ENCODE assay signal across 14 cellular contexts in genomic region chr10:93268021-93268420, GRCh38.
"Had no signal": no experiment of that assay in that cellular context is flagged by ENCODE, and none has a peak within 500 bp of the region (broad histone marks: within the 10 kb centered on the region; RNA-seq: fewer than 3 reads in every experiment).

No MANE protein-coding gene starts in this region.

- H3K4me1 Mint-ChIP-seq: activated naive CD4-positive, alpha-beta T cell treated with anti-CD3 and anti-CD28 coated beads, Interleukin-2, amount 50 U/mL, for 24 hours; nephron had no signal

- H3K9me3 Mint-ChIP-seq: activated naive CD4-positive, alpha-beta T cell treated with anti-CD3 and anti-CD28 coated beads, Interleukin-2, amount 50 U/mL, for 24 hours had no signal

- ATAC-seq: esophagus mucosa, left lobe of liver had no signal

- H3K9me3 ChIP-seq: adrenal gland had no signal

- H3K27ac ChIP-seq: adrenal gland, right atrium auricular region, transverse colon had no signal

- H3K36me3 ChIP-seq: adrenal gland, right atrium auricular region, transverse colon had no signal

- H3K27me3 ChIP-seq: adrenal gland, right atrium auricular region, transverse colon had no signal

- H3K27me3 Mint-ChIP-seq: activated naive CD4-positive, alpha-beta T cell treated with anti-CD3 and anti-CD28 coated beads, Interleukin-2, amount 50 U/mL, for 24 hours; activated T-cell treated with anti-CD3 and anti-CD28 coated beads, Interleukin-2, amount 50 U/mL, for 24 hours; progenitor cell of endocrine pancreas had no signal

- H3K4me3 Mint-ChIP-seq: activated naive CD4-positive, alpha-beta T cell treated with anti-CD3 and anti-CD28 coated beads, Interleukin-2, amount 50 U/mL, for 24 hours; activated T-cell treated with anti-CD3 and anti-CD28 coated beads, Interleukin-2, amount 50 U/mL, for 24 hours; nephron had no signal

- H3K4me1 ChIP-seq: adrenal gland, right atrium auricular region, transverse colon had no signal

- H3K4me3 ChIP-seq: adrenal gland, right atrium auricular region, transverse colon had no signal

- DNase-seq: activated CD4-positive, CD25-positive, alpha-beta regulatory T cell treated with anti-CD3 and anti-CD28 coated beads, Interleukin-2, amount 50 U/mL, for 72 hours; activated effector memory CD4-positive, alpha-beta T cell treated with Interleukin-2 at 50 U/mL for 16 hours; activated T-cell treated with anti-CD3 and anti-CD28 coated beads, Interleukin-2, amount 50 U/mL, for 24 hours; adrenal gland; hippocampal formation; stimulated activated CD4-positive, alpha-beta T cell treated with anti-CD3 and anti-CD28 coated beads, Interleukin-2, amount 100 ng/mL, for 48 hours; stimulated activated naive CD4-positive, alpha-beta T cell treated with Interleukin-2 at 50 U/mL for 16 hours; transverse colon had no signal

- H3K27ac Mint-ChIP-seq: activated naive CD4-positive, alpha-beta T cell treated with anti-CD3 and anti-CD28 coated beads, Interleukin-2, amount 50 U/mL, for 24 hours; activated T-cell treated with anti-CD3 and anti-CD28 coated beads, Interleukin-2, amount 50 U/mL, for 24 hours; nephron; progenitor cell of endocrine pancreas had no signal
